ENCODE assay signal across 16 cellular contexts in the genomic region with DNA sequence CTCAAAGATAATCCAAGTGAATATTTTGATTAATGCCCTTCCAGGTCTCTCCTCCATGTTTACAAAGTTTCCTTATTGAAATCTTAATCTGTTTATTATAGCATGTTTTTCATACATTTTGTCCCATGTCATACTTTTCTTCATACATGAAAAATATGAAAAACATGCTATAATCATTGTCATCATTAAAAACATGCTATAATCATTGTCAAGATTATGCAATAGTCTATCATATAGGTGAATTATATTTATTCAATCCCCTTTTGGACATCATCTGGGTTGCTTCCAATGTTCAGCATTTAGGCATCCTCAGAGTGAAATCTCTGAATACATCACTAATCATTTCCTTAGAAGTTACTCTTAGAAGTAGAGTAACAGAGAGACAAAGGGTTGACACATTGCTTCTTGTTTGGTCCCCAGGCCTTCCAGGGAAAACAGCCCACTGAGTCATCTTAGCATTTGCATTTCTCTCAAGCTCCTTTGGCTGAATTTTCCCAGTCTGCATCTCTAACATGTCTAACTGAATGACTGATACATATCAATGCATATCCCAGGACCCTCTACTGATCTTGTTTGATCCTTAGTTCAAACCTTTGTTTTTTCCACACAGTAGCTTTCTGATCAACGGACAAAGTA.
DNase-seq lines count a peak whose midpoint lies in the region; ATAC-seq and TF ChIP-seq lines count a peak whose summit lies in the region.
"Had no signal": no experiment of that assay in that cellular context is flagged by ENCODE, and none has a peak within 500 bp of the region (broad histone marks: within the 10 kb centered on the region; RNA-seq: fewer than 3 reads in every experiment).

No MANE protein-coding gene starts in this region.

- H3K36me3 Mint-ChIP-seq in activated CD4-positive, alpha-beta T cell treated with anti-CD3 and anti-CD28 coated beads for 36 hours (ENCODE audit: low read depth) = peaks cover 3% of the 10 kb centered on the region
- H3K36me3 Mint-ChIP-seq in activated T-helper 17 cell treated with anti-CD3 and anti-CD28 coated beads, Interleukin-2, amount 50 U/mL, for 72 hours (ENCODE audit: low read depth) = peaks cover 7% of the 10 kb centered on the region
- peaks cover 3% of the 10 kb centered on the region for H3K36me3 Mint-ChIP-seq in activated T-helper 2 cell treated with anti-CD3 and anti-CD28 coated beads, Interferon-gamma antibody, Interleukin-2, Interleukin-4, amounts not matched to agents 10 μg/mL and 5 μg/mL and 100 μg/mL, durations not matched to agents 14 hours and 24 hours and 36 hours (ENCODE audit: low read depth)

- TF ChIP-seq CTCF in foreskin fibroblast (IDR thresholded peaks at IDR 0.05; ENCODE audit: low read depth, low read length) = no peak

- H3K27me3 Mint-ChIP-seq in activated CD4-positive, alpha-beta T cell treated with anti-CD3 and anti-CD28 coated beads for 36 hours = no peaks in the 10 kb centered on the region
- no peaks in the 10 kb centered on the region for H3K27me3 Mint-ChIP-seq in activated T-helper 17 cell treated with anti-CD3 and anti-CD28 coated beads, Interleukin-2, amount 50 U/mL, for 72 hours
- no peaks in the 10 kb centered on the region for H3K27me3 Mint-ChIP-seq in activated T-helper 2 cell treated with anti-CD3 and anti-CD28 coated beads, Interferon-gamma antibody, Interleukin-2, Interleukin-4, amounts not matched to agents 10 μg/mL and 5 μg/mL and 100 μg/mL, durations not matched to agents 14 hours and 24 hours and 36 hours (ENCODE audit: low read depth)

- H3K4me1 Mint-ChIP-seq in activated CD4-positive, alpha-beta T cell treated with anti-CD3 and anti-CD28 coated beads for 36 hours = peaks cover 67% of the 10 kb centered on the region
- peaks cover 34% of the 10 kb centered on the region for H3K4me1 Mint-ChIP-seq in activated T-helper 17 cell treated with anti-CD3 and anti-CD28 coated beads, Interleukin-2, amount 50 U/mL, for 72 hours
- H3K4me1 Mint-ChIP-seq in activated T-helper 2 cell treated with anti-CD3 and anti-CD28 coated beads, Interferon-gamma antibody, Interleukin-2, Interleukin-4, amounts not matched to agents 10 μg/mL and 5 μg/mL and 100 μg/mL, durations not matched to agents 14 hours and 24 hours and 36 hours (ENCODE audit: low read depth) = peaks cover 53% of the 10 kb centered on the region

- POLR2A ChIA-PET in activated CD4-positive, alpha-beta T cell treated with anti-CD3 and anti-CD28 coated beads for 36 hours (lab: Charles Lee) = interaction anchor here (0.6 to 1.3 kb wide), 3 partner anchors 24 to 40 kb away, joined by 3 to 4 read pairs (median 3); no protein-coding TSS in a partner anchor

- ATAC-seq in activated CD4-positive, alpha-beta T cell treated with anti-CD3 and anti-CD28 coated beads for 36 hours = no peak
- ATAC-seq in activated T-helper 17 cell treated with anti-CD3 and anti-CD28 coated beads, Interleukin-2, amount 50 U/mL, for 72 hours (replicated peaks) = peak; percentile 15

- peak overlapping the region; percentile 3 for H3K27ac Mint-ChIP-seq in activated CD4-positive, alpha-beta T cell treated with anti-CD3 and anti-CD28 coated beads for 36 hours
- peak overlapping the region; percentile 36 for H3K27ac Mint-ChIP-seq in activated T-helper 17 cell treated with anti-CD3 and anti-CD28 coated beads, Interleukin-2, amount 50 U/mL, for 72 hours
- no peak overlapping the region for H3K27ac Mint-ChIP-seq in activated T-helper 2 cell treated with anti-CD3 and anti-CD28 coated beads, Interferon-gamma antibody, Interleukin-2, Interleukin-4, amounts not matched to agents 10 μg/mL and 5 μg/mL and 100 μg/mL, durations not matched to agents 14 hours and 24 hours and 36 hours

- H3K4me3 ChIP-seq in foreskin fibroblast (ENCODE audit: low read depth in 1 of 2, low read length in 2 of 2) = no peak overlapping the region
- H3K4me3 ChIP-seq: lung, tibial artery had no signal

- no peak overlapping the region for H3K4me3 Mint-ChIP-seq in activated CD4-positive, alpha-beta T cell treated with anti-CD3 and anti-CD28 coated beads for 36 hours
- H3K4me3 Mint-ChIP-seq in activated T-helper 17 cell treated with anti-CD3 and anti-CD28 coated beads, Interleukin-2, amount 50 U/mL, for 72 hours = peak overlapping the region; percentile 35
- no peak overlapping the region for H3K4me3 Mint-ChIP-seq in activated T-helper 2 cell treated with anti-CD3 and anti-CD28 coated beads, Interferon-gamma antibody, Interleukin-2, Interleukin-4, amounts not matched to agents 10 μg/mL and 5 μg/mL and 100 μg/mL, durations not matched to agents 14 hours and 24 hours and 36 hours (ENCODE audit: low read depth)

- peak; percentile 40 for DNase-seq in activated CD4-positive, alpha-beta T cell treated with anti-CD3 and anti-CD28 coated beads for 36 hours
- DNase-seq in activated CD4-positive, alpha-beta T cell treated with anti-CD3 and anti-CD28 coated beads for 1 hour = no peak
- DNase-seq in AG08395 (ENCODE audit: low spot score) (peak; percentile 25), foreskin fibroblast (peak; percentile 41 to 64), DMS 273 treated with DMSO at 0.1 percent for 48 hours (lab: John Stamatoyannopoulos, UW) (no peak), cerebellar nuclear complex (lab: John Stamatoyannopoulos, UW) (no peak)
- no peak for DNase-seq in activated T-helper 2 cell treated with anti-CD3 and anti-CD28 coated beads, Interferon-gamma antibody, Interleukin-2, Interleukin-4, amounts not matched to agents 10 μg/mL and 5 μg/mL and 100 μg/mL, durations not matched to agents 14 hours and 24 hours and 36 hours (ENCODE audit: low spot score)
- DNase-seq: 8988T, DMS153, KBM-7, NCI-H1092 treated with DMSO at 0.1 percent for 48 hours, NCI-H748 treated with DMSO at 0.1 percent for 48 hours, T-helper 9 cell, tibial artery had no signal

- no peaks in the 10 kb centered on the region for H3K9me3 Mint-ChIP-seq in activated CD4-positive, alpha-beta T cell treated with anti-CD3 and anti-CD28 coated beads for 36 hours (ENCODE audit: low read depth)
- H3K9me3 Mint-ChIP-seq in activated T-helper 17 cell treated with anti-CD3 and anti-CD28 coated beads, Interleukin-2, amount 50 U/mL, for 72 hours = no peaks in the 10 kb centered on the region
- peaks cover 4% of the 10 kb centered on the region for H3K9me3 Mint-ChIP-seq in activated T-helper 2 cell treated with anti-CD3 and anti-CD28 coated beads, Interferon-gamma antibody, Interleukin-2, Interleukin-4, amounts not matched to agents 10 μg/mL and 5 μg/mL and 100 μg/mL, durations not matched to agents 14 hours and 24 hours and 36 hours

- CTCF ChIA-PET in activated CD4-positive, alpha-beta T cell treated with anti-CD3 and anti-CD28 coated beads for 36 hours (lab: Charles Lee) = interaction anchor here (0.7 to 2.3 kb wide), 5 partner anchors 24 to 316 kb away, joined by 3 to 8 read pairs (median 4); no protein-coding TSS in a partner anchor

- intact Hi-C loops in activated CD4-positive, alpha-beta T cell treated with anti-CD3 and anti-CD28 coated beads for 36 hours (cut with DNase I, micrococcal nuclease) = no loop called here
- intact Hi-C loops in activated T-helper 2 cell treated with anti-CD3 and anti-CD28 coated beads, Interferon-gamma antibody, Interleukin-2, Interleukin-4, amounts not matched to agents 10 μg/mL and 5 μg/mL and 100 μg/mL, durations not matched to agents 14 hours and 24 hours and 36 hours (cut with micrococcal nuclease) = no loop called here

Comparison
In these comparisons a context has a peak if more than half of its experiments do, and no peak if none do; other contexts are left out.
1. DNase-seq: peak in activated CD4-positive, alpha-beta T cell treated with anti-CD3 and anti-CD28 coated beads for 36 hours (single experiment), AG08395 (single experiment) and foreskin fibroblast (2 of 2); none in activated CD4-positive, alpha-beta T cell treated with anti-CD3 and anti-CD28 coated beads for 1 hour (single experiment), DMS 273 treated with DMSO at 0.1 percent for 48 hours (single experiment), cerebellar nuclear complex (0 of 2) and activated T-helper 2 cell treated with anti-CD3 and anti-CD28 coated beads, Interferon-gamma antibody, Interleukin-2, Interleukin-4, amounts not matched to agents 10 μg/mL and 5 μg/mL and 100 μg/mL, durations not matched to agents 14 hours and 24 hours and 36 hours (single experiment).